8 cellular contexts compared by ENCODE assay signal in the genomic region with DNA sequence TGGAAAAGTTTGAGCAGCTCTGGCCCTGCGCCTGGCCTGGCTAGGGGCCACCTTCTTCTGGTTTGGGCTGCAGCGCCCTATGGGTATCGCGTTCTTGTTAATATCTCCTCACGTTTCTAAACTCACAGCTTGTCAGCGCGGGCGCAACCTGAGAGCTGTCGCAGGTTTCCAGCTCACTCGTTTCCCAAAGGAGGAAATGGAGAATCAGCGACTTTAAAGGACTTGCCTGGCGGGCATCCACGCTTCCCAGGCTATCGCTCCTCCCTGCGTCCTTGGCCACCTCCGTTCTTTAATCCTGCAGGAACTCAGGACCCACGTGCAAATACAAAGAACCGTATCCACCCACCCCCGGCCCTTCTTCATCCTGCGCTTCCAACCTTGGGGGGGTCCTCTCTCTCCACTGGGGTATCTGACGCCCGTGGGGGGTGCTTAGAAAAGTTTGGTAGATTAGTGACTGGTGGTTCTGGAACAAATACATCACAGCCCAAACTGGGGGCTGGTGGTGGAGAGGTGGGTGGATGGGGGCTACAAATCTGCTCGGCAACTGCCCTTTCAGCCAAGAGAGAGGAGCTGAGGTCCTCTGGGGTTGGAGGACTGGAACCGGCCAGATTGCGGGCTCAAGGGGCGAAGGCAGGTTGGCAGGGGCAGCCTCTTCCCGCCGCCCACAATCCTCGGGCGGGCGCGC. TPM values are rescaled to one million over a fixed set of nuclear protein-coding genes. Genes with fewer than 3 reads are reported as not detected.
A peak's percentile ranks its signal among the peaks of the same experiment; 100 is the strongest.
DNase-seq lines count a peak whose midpoint lies in the region; ATAC-seq and TF ChIP-seq lines count a peak whose summit lies in the region.

No MANE protein-coding gene starts in this region.

- H3K4me1 ChIP-seq in CD8-positive, alpha-beta memory T cell (ENCODE audit: insufficient read depth, low read length): peaks cover 10% of the 10 kb centered on the region
- peaks cover 0 to 59% (median 4%) of the 10 kb centered on the region in 4 donors for H3K4me1 ChIP-seq in right lobe of liver

- peaks cover 0 to 6% of the 10 kb centered on the region in 2 donors for H3K27me3 Mint-ChIP-seq in CD8-positive, alpha-beta memory T cell
- H3K27me3 Mint-ChIP-seq in T-helper 1 cell treated with Interleukin-12 subunit alpha and Interleukin-12 subunit beta and Interleukin-4 antibody, amounts not matched to agents 30 μg/mL and 1 μg/mL, for 36 hours (ENCODE audit: low read depth): no peaks in the 10 kb centered on the region

- H3K36me3 ChIP-seq in CD8-positive, alpha-beta memory T cell (ENCODE audit: insufficient read depth, low read length): no peaks in the 10 kb centered on the region
- H3K36me3 ChIP-seq in right lobe of liver: peaks cover 0 to 4% (median 0%) of the 10 kb centered on the region in 4 donors

- H3K4me1 Mint-ChIP-seq in CD8-positive, alpha-beta memory T cell: peaks cover 29 to 41% (median 37%) of the 10 kb centered on the region in 3 donors
- peaks cover 35% of the 10 kb centered on the region for H3K4me1 Mint-ChIP-seq in T-helper 1 cell treated with Interleukin-12 subunit alpha and Interleukin-12 subunit beta and Interleukin-4 antibody, amounts not matched to agents 30 μg/mL and 1 μg/mL, for 36 hours (ENCODE audit: low read depth)

- intact Hi-C loops in dorsolateral prefrontal cortex (cut with DNase I) (loop anchor here in 1 of 2 donors (5.0 kb wide), 3 partner anchors 34 to 169 kb away; no protein-coding TSS in a partner anchor), right lobe of liver (cut with DNase I) (no loop called here)

- H3K36me3 Mint-ChIP-seq in CD8-positive, alpha-beta memory T cell: peaks cover 0 to 5% (median 3%) of the 10 kb centered on the region in 3 donors
- H3K36me3 Mint-ChIP-seq in T-helper 1 cell treated with Interleukin-12 subunit alpha and Interleukin-12 subunit beta and Interleukin-4 antibody, amounts not matched to agents 30 μg/mL and 1 μg/mL, for 36 hours (ENCODE audit: low read depth): peaks cover 10% of the 10 kb centered on the region

- no peak for TF ChIP-seq POLR2A in right lobe of liver (IDR thresholded peaks at IDR 0.05)

- POLR2A ChIA-PET in CD8-positive, alpha-beta memory T cell (lab: Charles Lee): interaction anchor here (1.0 kb wide), 1 partner anchor 20 kb away, joined by 5 read pairs; no protein-coding TSS in a partner anchor

- H3K27ac ChIP-seq in CD8-positive, alpha-beta memory T cell (ENCODE audit: low read depth, low read length): peak overlapping the region; percentile 38
- peak overlapping the region; percentile 25 to 99 (median 93) for H3K27ac ChIP-seq in dorsolateral prefrontal cortex
- H3K27ac ChIP-seq in right lobe of liver: peak overlapping the region; percentile 43 to 86 (median 75)

- H3K9me3 ChIP-seq in CD8-positive, alpha-beta memory T cell (ENCODE audit: low read length): no peaks in the 10 kb centered on the region
- no peaks in the 10 kb centered on the region for H3K9me3 ChIP-seq in right lobe of liver

- TF ChIP-seq CTCF in dorsolateral prefrontal cortex (IDR thresholded peaks at IDR 0.05 in 54 of 56, conservative IDR thresholded peaks at IDR 0.05 in 2 of 56; ENCODE audit: low read depth in 1 of 56, partially characterized antibody in 56 of 56) (no peak), right lobe of liver (IDR thresholded peaks at IDR 0.05) (no peak)

- H3K27me3 ChIP-seq in CD8-positive, alpha-beta memory T cell (ENCODE audit: insufficient read depth, low read length, poor library complexity, severe bottlenecking): no peaks in the 10 kb centered on the region
- no peaks in the 10 kb centered on the region for H3K27me3 ChIP-seq in dorsolateral prefrontal cortex
- no peaks in the 10 kb centered on the region for H3K27me3 ChIP-seq in right lobe of liver

- no peak for DNase-seq in CD8-positive, alpha-beta memory T cell
- peak; percentile 24 for DNase-seq in HuH-7.5 (ENCODE audit: low spot score)
- DNase-seq in dorsolateral prefrontal cortex: peak in 9 of 10 donors; percentile 18 to 65 (median 53)
- peak; percentile 62 to 76 (median 75) for DNase-seq in right lobe of liver
- DNase-seq in stimulated activated naive CD8-positive, alpha-beta T cell treated with anti-CD3 and anti-CD28 coated beads, Interleukin-15, Interleukin-2, amounts not matched to agents 100 U/mL and 50 U/mL, for 24 hours: peak; percentile 26

- H3K27ac Mint-ChIP-seq in CD8-positive, alpha-beta memory T cell: peak overlapping the region in 7 of 8 donors; percentile 32 to 84 (median 59)
- H3K27ac Mint-ChIP-seq in T-helper 1 cell treated with Interleukin-12 subunit alpha and Interleukin-12 subunit beta and Interleukin-4 antibody, amounts not matched to agents 30 μg/mL and 1 μg/mL, for 36 hours: peak overlapping the region; percentile 89

- 17% methylated on average over 16 of the region's 32 CpGs for WGBS in right lobe of liver (ENCODE audit: insufficient coverage, low coverage, low lambda C conversion rate, missing lambda C conversion rate)

- CTCF ChIA-PET in CD8-positive, alpha-beta memory T cell (lab: Charles Lee): interaction anchor here (0.7 to 1.4 kb wide), 6 partner anchors 9 to 466 kb away, joined by 3 to 5 read pairs (median 3); partner anchors contain the start of gene CEP78

- ATAC-seq in right lobe of liver (peak; percentile 36 to 46 (median 38)), HG02588 (IDR thresholded peaks at IDR 0.05; ENCODE audit: unreplicated experiment) (no peak), HG03469 (IDR thresholded peaks at IDR 0.05; ENCODE audit: unreplicated experiment) (no peak)
- ATAC-seq in stimulated activated naive CD8-positive, alpha-beta T cell treated with anti-CD3 and anti-CD28 coated beads, Interleukin-15, Interleukin-2, amounts not matched to agents 100 U/mL and 50 U/mL, for 24 hours: no peak

- peak overlapping the region; percentile 83 to 95 (median 89) for H3K4me3 Mint-ChIP-seq in CD8-positive, alpha-beta memory T cell
- H3K4me3 Mint-ChIP-seq in T-helper 1 cell treated with Interleukin-12 subunit alpha and Interleukin-12 subunit beta and Interleukin-4 antibody, amounts not matched to agents 30 μg/mL and 1 μg/mL, for 36 hours: peak overlapping the region; percentile 87

- peak overlapping the region; percentile 69 for H3K4me3 ChIP-seq in CD8-positive, alpha-beta memory T cell (ENCODE audit: low read length)
- H3K4me3 ChIP-seq in dorsolateral prefrontal cortex (peak overlapping the region; percentile 57 to 96 (median 84)), right lobe of liver (peak overlapping the region; percentile 61 to 89 (median 76))

- no peaks in the 10 kb centered on the region for H3K9me3 Mint-ChIP-seq in CD8-positive, alpha-beta memory T cell
- H3K9me3 Mint-ChIP-seq in T-helper 1 cell treated with Interleukin-12 subunit alpha and Interleukin-12 subunit beta and Interleukin-4 antibody, amounts not matched to agents 30 μg/mL and 1 μg/mL, for 36 hours: no peaks in the 10 kb centered on the region

RNA-seq across cellular contexts. Expression of gene PSAT1, which starts 0.6 kb away (rescaled TPM):
- total RNA-seq in CD8-positive, alpha-beta memory T cell: 10 to 100 TPM; 89.0 to 93.4 TPM
- polyA plus RNA-seq in CD8-positive, alpha-beta memory T cell: 11.6 TPM
- 100 to 1,000 TPM in 47 of 120 experiments, 10 to 100 TPM in 73; 61.4 to 222 (median 91.8) TPM for total RNA-seq in dorsolateral prefrontal cortex
- total RNA-seq in right lobe of liver: 100 to 1,000 TPM in 2 of 6 experiments, 10 to 100 TPM in 4; 34.2 to 117 (median 89.3) TPM

Comparison
In these comparisons a context has a peak if more than half of its experiments do, and no peak if none do; other contexts are left out.
1. DNase-seq: peak in HuH-7.5 (single experiment), dorsolateral prefrontal cortex (9 of 10), right lobe of liver (3 of 3) and stimulated activated naive CD8-positive, alpha-beta T cell treated with anti-CD3 and anti-CD28 coated beads, Interleukin-15, Interleukin-2, amounts not matched to agents 100 U/mL and 50 U/mL, for 24 hours (single experiment); none in CD8-positive, alpha-beta memory T cell (0 of 5).
2. H3K27ac ChIP-seq: peak in every context shown above with its lines; median percentile 93 in dorsolateral prefrontal cortex; 75 in right lobe of liver; 38 in CD8-positive, alpha-beta memory T cell.
3. ATAC-seq: peak in right lobe of liver (4 of 4); none in stimulated activated naive CD8-positive, alpha-beta T cell treated with anti-CD3 and anti-CD28 coated beads, Interleukin-15, Interleukin-2, amounts not matched to agents 100 U/mL and 50 U/mL, for 24 hours (single experiment), HG02588 (single experiment) and HG03469 (single experiment).
4. Peak in every context shown above with its lines, with median percentiles within 50 percentile points of each other: H3K4me3 ChIP-seq.